12 cellular contexts compared by ENCODE assay signal in the genomic region with DNA sequence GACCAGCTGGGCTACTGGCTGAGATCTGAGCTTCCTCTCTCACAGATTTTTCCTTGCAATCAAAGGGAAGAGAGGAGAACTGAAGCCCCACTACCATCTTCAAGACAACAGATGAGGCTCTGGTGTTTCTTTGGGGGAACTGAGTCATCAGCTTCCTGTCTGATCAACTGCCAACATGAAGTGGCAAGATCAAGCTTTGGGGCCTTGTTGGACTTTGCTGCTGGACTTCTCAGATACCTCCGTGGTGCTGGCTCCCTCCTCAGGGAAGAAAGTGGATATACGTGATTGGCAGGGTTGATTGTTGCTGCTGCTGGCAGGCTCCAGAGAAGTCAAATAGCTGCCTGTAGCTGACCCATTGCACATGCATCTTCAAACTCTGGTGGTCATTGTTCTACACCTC. TPM values are rescaled to one million over a fixed set of nuclear protein-coding genes. Genes with fewer than 3 reads are reported as not detected.
DNase-seq lines count a peak whose midpoint lies in the region; ATAC-seq and TF ChIP-seq lines count a peak whose summit lies in the region.
"Had no signal": no experiment of that assay in that cellular context is flagged by ENCODE, and none has a peak within 500 bp of the region (broad histone marks: within the 10 kb centered on the region; RNA-seq: fewer than 3 reads in every experiment).

No MANE protein-coding gene starts in this region.

- H4K91ac ChIP-seq in IMR-90 (ENCODE audit: insufficient read depth, low read depth, low read length): no peak overlapping the region

- no peak overlapping the region for H3K23ac ChIP-seq in IMR-90 (ENCODE audit: low read depth, low read length)

- H3K4me2 ChIP-seq in IMR-90 (ENCODE audit: low read depth, low read length): no peak overlapping the region

- WGBS in IMR-90 (ENCODE audit: extremely low coverage in 2 of 2, insufficient read length in 1 of 2), 2 experiments: 100% methylated on average over 1 of the region's 2 CpGs; no CpG with 5 or more reads in 1 of the 2 experiments

- H4K8ac ChIP-seq in IMR-90 (ENCODE audit: low read depth in 2 of 2, low read length in 2 of 2): no peak overlapping the region; a peak in 1 of 4 replicates

- no peak overlapping the region for H2AK9ac ChIP-seq in IMR-90 (replicated peaks; ENCODE audit: low read depth, low read length, poor library complexity)

- H4K20me1 ChIP-seq in IMR-90 (ENCODE audit: insufficient read depth, low read length): no peaks in the 10 kb centered on the region

- H2BK120ac ChIP-seq in IMR-90 (ENCODE audit: low read depth, low read length): peak overlapping the region; percentile 55; the same call in 1 of the 2 replicates

- no peak overlapping the region for H3K27ac ChIP-seq in IMR-90 (ENCODE audit: insufficient read depth, low read length)
- no peak overlapping the region for H3K27ac ChIP-seq in naive thymus-derived CD4-positive, alpha-beta T cell (ENCODE audit: low read depth, low read length)

- H3K9ac ChIP-seq in IMR-90 (ENCODE audit: low read depth, low read length): no peak overlapping the region

- no peak overlapping the region; the same call in 1 of the 2 replicates for H2AK5ac ChIP-seq in IMR-90 (ENCODE audit: low read depth, low read length)

- TF ChIP-seq CTCF in IMR-90 (conservative IDR thresholded peaks at IDR 0.05; ENCODE audit: low read depth, low read length) (peak; percentile 46), foreskin fibroblast (IDR thresholded peaks at IDR 0.05; ENCODE audit: low read depth, low read length) (peak; percentile 25), BE2C (IDR thresholded peaks at IDR 0.05; ENCODE audit: low read depth, low read length) (no peak)

- 0 out of 2 replicates have a peak overlapping the region, but pooled peaks have one; percentile 34 for H3K14ac ChIP-seq in IMR-90 (replicated peaks; ENCODE audit: low read depth, low read length)

- H3K36me3 ChIP-seq in IMR-90 (ENCODE audit: control insufficient read depth, insufficient read depth, low read length): no peaks in the 10 kb centered on the region
- H3K36me3 ChIP-seq in naive thymus-derived CD4-positive, alpha-beta T cell (ENCODE audit: control insufficient read depth in 2 of 3, insufficient read depth in 3 of 3, low read length in 3 of 3): no peaks in the 10 kb centered on the region
- H3K36me3 ChIP-seq in BE2C: no peaks in the 10 kb centered on the region

- POLR2A ChIA-PET in IMR-90 (lab: Charles Lee; ENCODE audit: unreplicated experiment): no interaction called here
- POLR2A ChIA-PET in activated CD4-positive, alpha-beta memory T cell treated with anti-CD3 and anti-CD28 coated beads, Interleukin-2, amount 10 ng/mL, durations not matched to agents 7 days and 5 days (lab: Charles Lee): no interaction called here
- POLR2A ChIA-PET in naive thymus-derived CD4-positive, alpha-beta T cell (lab: Charles Lee): no interaction called here

- DNase-seq in Daoy (ENCODE audit: low read depth): peak; percentile 37
- DNase-seq in IMR-90: peak; percentile 82
- DNase-seq in activated CD4-positive, alpha-beta memory T cell treated with anti-CD3 and anti-CD28 coated beads, Interleukin-2, amount 10 ng/mL, durations not matched to agents 7 days and 5 days: peak; percentile 16
- peak; percentile 67 to 78 for DNase-seq in foreskin fibroblast
- no peak for DNase-seq in naive thymus-derived CD4-positive, alpha-beta T cell
- no peak for DNase-seq in BE2C
- DNase-seq: cortex of kidney, DMS79 treated with DMSO at 0.1 percent for 48 hours, NCI-H2171, nucleus accumbens had no signal

- peak overlapping the region; percentile 33 for H2AFZ ChIP-seq in IMR-90 (replicated peaks; ENCODE audit: low read length, poor library complexity)

- BruUV-seq in IMR-90 (replicated peaks; lab: Mats Ljungman, UMichigan): no TSS peak

- H3K27me3 ChIP-seq in IMR-90 (ENCODE audit: control insufficient read depth, insufficient read depth, low read length) (no peaks in the 10 kb centered on the region), BE2C (no peaks in the 10 kb centered on the region)
- peaks cover 0 to 2% of the 10 kb centered on the region in 2 donors for H3K27me3 ChIP-seq in naive thymus-derived CD4-positive, alpha-beta T cell (ENCODE audit: control insufficient read depth in 2 of 2, insufficient read depth in 2 of 2, low read length in 2 of 2)

- H2BK5ac ChIP-seq in IMR-90 (ENCODE audit: low read depth, low read length, poor library complexity, severe bottlenecking): peak overlapping the region; percentile 7

- H3K27me3 Mint-ChIP-seq in activated CD4-positive, alpha-beta memory T cell treated with anti-CD3 and anti-CD28 coated beads, Interleukin-2, amount 10 ng/mL, durations not matched to agents 7 days and 5 days: peaks cover 53% of the 10 kb centered on the region
- H3K27me3 Mint-ChIP-seq in naive thymus-derived CD4-positive, alpha-beta T cell: peaks cover 13 to 35% (median 24%) of the 10 kb centered on the region in 5 donors

- no peak overlapping the region for H3K27ac Mint-ChIP-seq in activated CD4-positive, alpha-beta memory T cell treated with anti-CD3 and anti-CD28 coated beads, Interleukin-2, amount 10 ng/mL, durations not matched to agents 7 days and 5 days
- H3K27ac Mint-ChIP-seq in naive thymus-derived CD4-positive, alpha-beta T cell: no peak overlapping the region

- intact Hi-C loops in IMR-90 (cut with micrococcal nuclease): no loop called here
- intact Hi-C loops in naive thymus-derived CD4-positive, alpha-beta T cell (cut with micrococcal nuclease): no loop called here

- no peak overlapping the region for H3K18ac ChIP-seq in IMR-90 (ENCODE audit: low read depth, low read length)

- H3K9me3 ChIP-seq in IMR-90 (ENCODE audit: control insufficient read depth, insufficient read depth, low read length): peaks cover 8% of the 10 kb centered on the region
- peaks cover 0 to 8% (median 0%) of the 10 kb centered on the region in 3 experiments for H3K9me3 ChIP-seq in naive thymus-derived CD4-positive, alpha-beta T cell (ENCODE audit: control insufficient read depth in 2 of 3, low read length in 3 of 3)
- no peaks in the 10 kb centered on the region for H3K9me3 ChIP-seq in BE2C

- no peak overlapping the region for H3K4ac ChIP-seq in IMR-90 (ENCODE audit: low read depth, low read length)

- H3K4me3 ChIP-seq in IMR-90 (ENCODE audit: insufficient read depth, low read depth, low read length) (no peak overlapping the region), foreskin fibroblast (ENCODE audit: low read depth in 1 of 2, low read length in 2 of 2) (no peak overlapping the region), BE2C (ENCODE audit: low read depth, low read length) (no peak overlapping the region)
- no peak overlapping the region for H3K4me3 ChIP-seq in naive thymus-derived CD4-positive, alpha-beta T cell (ENCODE audit: low read length)

- H3K79me1 ChIP-seq in IMR-90 (ENCODE audit: low read depth in 1 of 2, low read length in 2 of 2): peaks cover 6 to 12% of the 10 kb centered on the region in 2 experiments; a peak in 2 of 4 replicates

- TF ChIP-seq POLR2A in IMR-90 (IDR thresholded peaks at IDR 0.05; ENCODE audit: low read depth, low read length): no peak

- TF ChIP-seq RAD21 in IMR-90 (IDR thresholded peaks at IDR 0.05; ENCODE audit: low read length): peak; percentile 64

- no peak overlapping the region for H3K4me3 Mint-ChIP-seq in activated CD4-positive, alpha-beta memory T cell treated with anti-CD3 and anti-CD28 coated beads, Interleukin-2, amount 10 ng/mL, durations not matched to agents 7 days and 5 days
- no peak overlapping the region for H3K4me3 Mint-ChIP-seq in naive thymus-derived CD4-positive, alpha-beta T cell

- H2BK15ac ChIP-seq in IMR-90 (ENCODE audit: low read depth, low read length): peak overlapping the region; percentile 24; the same call in 1 of the 3 replicates

- in situ Hi-C loops in IMR-90 (cut with MboI; ENCODE audit: low sequenced_read_pairs): loop anchor here (10.0 kb wide), 1 partner anchor 156 kb away; no protein-coding TSS in a partner anchor

- H4K5ac ChIP-seq in IMR-90 (ENCODE audit: low read depth, low read length): no peak overlapping the region

- H3K56ac ChIP-seq in IMR-90 (ENCODE audit: extremely low read depth, insufficient read depth, low read length): no peak overlapping the region

- H2BK20ac ChIP-seq in IMR-90 (ENCODE audit: low read depth, low read length): peak overlapping the region; percentile 49; the same call in 1 of the 2 replicates

- no peaks in the 10 kb centered on the region for H3K9me1 ChIP-seq in IMR-90 (ENCODE audit: insufficient read depth, low read length)

- H3K36me3 Mint-ChIP-seq in activated CD4-positive, alpha-beta memory T cell treated with anti-CD3 and anti-CD28 coated beads, Interleukin-2, amount 10 ng/mL, durations not matched to agents 7 days and 5 days (ENCODE audit: low read depth): peaks cover 18% of the 10 kb centered on the region
- peaks cover 0 to 32% (median 4%) of the 10 kb centered on the region in 5 donors for H3K36me3 Mint-ChIP-seq in naive thymus-derived CD4-positive, alpha-beta T cell

- dilution Hi-C loops in IMR-90 (cut with HindIII; ENCODE audit: low sequenced_read_pairs, unreplicated experiment): no loop called here

- H3K4me1 Mint-ChIP-seq in activated CD4-positive, alpha-beta memory T cell treated with anti-CD3 and anti-CD28 coated beads, Interleukin-2, amount 10 ng/mL, durations not matched to agents 7 days and 5 days: peaks cover 21% of the 10 kb centered on the region
- peaks cover 6 to 16% (median 13%) of the 10 kb centered on the region in 7 donors for H3K4me1 Mint-ChIP-seq in naive thymus-derived CD4-positive, alpha-beta T cell

- H3K4me1 ChIP-seq in IMR-90 (ENCODE audit: control insufficient read depth, insufficient read depth, low read length) (peaks cover 4% of the 10 kb centered on the region; the same call in 1 of the 2 replicates), BE2C (no peaks in the 10 kb centered on the region)
- H3K4me1 ChIP-seq in naive thymus-derived CD4-positive, alpha-beta T cell (ENCODE audit: control insufficient read depth in 2 of 2, insufficient read depth in 2 of 2, low read length in 2 of 2): peaks cover 8 to 12% of the 10 kb centered on the region in 2 donors

- H3K9me3 Mint-ChIP-seq in activated CD4-positive, alpha-beta memory T cell treated with anti-CD3 and anti-CD28 coated beads, Interleukin-2, amount 10 ng/mL, durations not matched to agents 7 days and 5 days: peaks cover 38% of the 10 kb centered on the region
- peaks cover 5 to 42% (median 15%) of the 10 kb centered on the region in 11 donors for H3K9me3 Mint-ChIP-seq in naive thymus-derived CD4-positive, alpha-beta T cell

- CTCF ChIA-PET in IMR-90 (lab: Yijun Ruan, JAX): interaction anchor here (0.6 to 1.3 kb wide), 4 partner anchors 27 to 161 kb away, joined by 3 to 6 read pairs (median 5); no protein-coding TSS in a partner anchor
- CTCF ChIA-PET in activated CD4-positive, alpha-beta memory T cell treated with anti-CD3 and anti-CD28 coated beads, Interleukin-2, amount 10 ng/mL, durations not matched to agents 7 days and 5 days (lab: Charles Lee): no interaction called here
- CTCF ChIA-PET in naive thymus-derived CD4-positive, alpha-beta T cell (lab: Charles Lee): no interaction called here

- ATAC-seq in IMR-90 (ENCODE audit: low read depth) (no peak), HG03025 (IDR thresholded peaks at IDR 0.05; ENCODE audit: low FRiP score, unreplicated experiment) (no peak), HG03378 (IDR thresholded peaks at IDR 0.05; ENCODE audit: unreplicated experiment) (no peak)
- ATAC-seq in naive thymus-derived CD4-positive, alpha-beta T cell: no peak

RNA-seq across cellular contexts. Expression of gene TOX2, which starts 3.6 kb away (rescaled TPM):
- total RNA-seq in Daoy (2014; rRNA removed; shearing (Covaris generic)): 0.06 and 1.3 TPM in 2 replicates
- 1.1 and 1.3 TPM in 2 replicates for total RNA-seq in IMR-90 (2012; rRNA removed)
- polyA plus RNA-seq in IMR-90 (2012; rRNA removed): 17.2 and 17.5 TPM in 2 replicates
- polyA plus RNA-seq in IMR-90 (2012; cell fraction: cytosol; rRNA removed): 14.6 and 25.9 TPM in 2 replicates
- 17.1 and 23.2 TPM in 2 replicates for polyA plus RNA-seq in IMR-90 (2012; cell fraction: nucleus; rRNA removed; ENCODE audit: low replicate concordance)
- total RNA-seq in activated CD4-positive, alpha-beta memory T cell treated with anti-CD3 and anti-CD28 coated beads, Interleukin-2, amount 10 ng/mL, durations not matched to agents 7 days and 5 days: 1 to 10 TPM; 4.4 to 4.6 TPM
- total RNA-seq in naive thymus-derived CD4-positive, alpha-beta T cell: 1 to 10 TPM in 2 of 5 experiments, under 1 TPM in 3; 0.22 to 7.1 (median 0.96) TPM
- polyA plus RNA-seq in naive thymus-derived CD4-positive, alpha-beta T cell: 1 to 10 TPM; 1.6 to 4.0 TPM
- 28.3 TPM for polyA plus RNA-seq in BE2C (2012; ENCODE audit: insufficient read depth, insufficient read length, low read depth)

Comparison
In these comparisons a context has a peak if more than half of its experiments do, and no peak if none do; other contexts are left out.
1. DNase-seq: peak in Daoy (single experiment), IMR-90 (single experiment), activated CD4-positive, alpha-beta memory T cell treated with anti-CD3 and anti-CD28 coated beads, Interleukin-2, amount 10 ng/mL, durations not matched to agents 7 days and 5 days (single experiment) and foreskin fibroblast (2 of 2); none in naive thymus-derived CD4-positive, alpha-beta T cell (0 of 9) and BE2C (single experiment).